Comparison of ENCODE assay signal across 8 cellular contexts in genomic region chr2:170928036-170928823, GRCh38. TPM values are rescaled to one million over a fixed set of nuclear protein-coding genes. Genes with fewer than 3 reads are reported as not detected.
A peak's percentile ranks its signal among the peaks of the same experiment; 100 is the strongest.
DNase-seq lines count a peak whose midpoint lies in the region; ATAC-seq and TF ChIP-seq lines count a peak whose summit lies in the region.

No MANE protein-coding gene starts in this region.

- H3K27me3 Mint-ChIP-seq in activated CD4-positive, alpha-beta T cell treated with anti-CD3 and anti-CD28 coated beads for 36 hours = no peaks in the 10 kb centered on the region
- H3K27me3 Mint-ChIP-seq in activated naive CD8-positive, alpha-beta T cell = no peaks in the 10 kb centered on the region

- peaks cover 30% of the 10 kb centered on the region for H3K4me1 Mint-ChIP-seq in activated CD4-positive, alpha-beta T cell treated with anti-CD3 and anti-CD28 coated beads for 36 hours
- peaks cover 36% of the 10 kb centered on the region for H3K4me1 Mint-ChIP-seq in activated naive CD8-positive, alpha-beta T cell (ENCODE audit: low read depth)

- H3K27ac ChIP-seq in iPS DF 6.9 (ENCODE audit: low read length) (no peak overlapping the region), skin epidermis (peak overlapping the region in 20 of 21 experiments; percentile 44 to 98 (median 92))

- H3K27me3 ChIP-seq in iPS DF 6.9 (ENCODE audit: control insufficient read depth, insufficient read depth, low read length) = no peaks in the 10 kb centered on the region

- intact Hi-C loops in activated CD4-positive, alpha-beta T cell treated with anti-CD3 and anti-CD28 coated beads for 36 hours (cut with DNase I, micrococcal nuclease) = loop anchor here (1.0 to 10.0 kb wide), 14 partner anchors 45 to 1499 kb away; partner anchors contain the start of genes CFAP210 (in 1 of the 2), DLX2 (in 1 of the 2), DYNC1I2 (in 1 of the 2) and ERICH2 (in 1 of the 2)

- TF ChIP-seq POLR2A in NB4 (IDR thresholded peaks at IDR 0.05; ENCODE audit: extremely low read depth, insufficient read length) = peak; percentile 25

- H3K27ac Mint-ChIP-seq in activated CD4-positive, alpha-beta T cell treated with anti-CD3 and anti-CD28 coated beads for 36 hours = peak overlapping the region; percentile 96
- H3K27ac Mint-ChIP-seq in activated naive CD8-positive, alpha-beta T cell = peak overlapping the region; percentile 93

- H3K36me3 Mint-ChIP-seq in activated CD4-positive, alpha-beta T cell treated with anti-CD3 and anti-CD28 coated beads for 36 hours (ENCODE audit: low read depth) = peaks cover 17% of the 10 kb centered on the region
- peaks cover 4% of the 10 kb centered on the region for H3K36me3 Mint-ChIP-seq in activated naive CD8-positive, alpha-beta T cell

- H3K36me3 ChIP-seq in iPS DF 6.9 (ENCODE audit: control insufficient read depth, insufficient read depth, low read length) = no peaks in the 10 kb centered on the region

- 0 out of 2 replicates have a peak, but pooled peaks cover 1% of the 10 kb centered on the region for H3K9me3 ChIP-seq in iPS DF 6.9 (ENCODE audit: control insufficient read depth, insufficient read depth, low read length)

- ATAC-seq in activated CD4-positive, alpha-beta T cell treated with anti-CD3 and anti-CD28 coated beads for 36 hours = no peak
- ATAC-seq in HG02852 (IDR thresholded peaks at IDR 0.05; ENCODE audit: unreplicated experiment) = no peak

- CTCF ChIA-PET in activated CD4-positive, alpha-beta T cell treated with anti-CD3 and anti-CD28 coated beads for 36 hours (lab: Charles Lee) = interaction anchor here (0.6 to 3.1 kb wide), 38 partner anchors 8 to 1255 kb away, joined by 3 to 16 read pairs (median 4); partner anchors contain the start of genes DCAF17, ERICH2, GAD1 and METTL8

- TF ChIP-seq CTCF in NB4 (IDR thresholded peaks at IDR 0.05; ENCODE audit: low read depth, low read length) = no peak

- H3K4me3 ChIP-seq in NB4 (ENCODE audit: low read depth, low read length) (peak overlapping the region; percentile 91), iPS DF 6.9 (ENCODE audit: low read length) (peak overlapping the region; percentile 5; the same call in 1 of the 2 replicates), skin epidermis (peak overlapping the region; percentile 19 to 99 (median 98))

- H3K4me1 ChIP-seq in iPS DF 6.9 (ENCODE audit: control insufficient read depth, insufficient read depth, low read length) = peaks cover 3% of the 10 kb centered on the region; the same call in 1 of the 2 replicates

- POLR2A ChIA-PET in activated CD4-positive, alpha-beta T cell treated with anti-CD3 and anti-CD28 coated beads for 36 hours (lab: Charles Lee) = interaction anchor here (0.7 to 2.7 kb wide), 2 partner anchors 10 to 505 kb away, joined by 3 to 17 read pairs; partner anchors contain the start of genes DCAF17 and METTL8

- H3K4me3 Mint-ChIP-seq in activated CD4-positive, alpha-beta T cell treated with anti-CD3 and anti-CD28 coated beads for 36 hours = peak overlapping the region; percentile 96
- peak overlapping the region; percentile 84 for H3K4me3 Mint-ChIP-seq in activated naive CD8-positive, alpha-beta T cell

- peaks cover 3% of the 10 kb centered on the region for H3K9me3 Mint-ChIP-seq in activated CD4-positive, alpha-beta T cell treated with anti-CD3 and anti-CD28 coated beads for 36 hours (ENCODE audit: low read depth)
- H3K9me3 Mint-ChIP-seq in activated naive CD8-positive, alpha-beta T cell (ENCODE audit: low read depth) = no peaks in the 10 kb centered on the region

- no CpG with 5 or more reads among the region's 17 CpGs for WGBS in iPS DF 6.9 (ENCODE audit: insufficient coverage, insufficient read length)

- peak; percentile 20 for DNase-seq in activated CD4-positive, alpha-beta T cell treated with anti-CD3 and anti-CD28 coated beads for 36 hours
- DNase-seq in activated CD4-positive, alpha-beta T cell treated with anti-CD3 and anti-CD28 coated beads, Interleukin-2, amount 50 U/mL, for 4 hours = no peak
- DNase-seq in NB4 (ENCODE audit: low read depth) (peak; percentile 87), iPS DF 6.9 (ENCODE audit: low read depth, low spot score) (no peak)
- no peak for DNase-seq in stimulated activated naive CD4-positive, alpha-beta T cell (lab: John Stamatoyannopoulos, UW)

RNA-seq across cellular contexts. Expression of gene GORASP2, which starts 0.8 kb away (rescaled TPM):
- total RNA-seq in activated CD4-positive, alpha-beta T cell treated with anti-CD3 and anti-CD28 coated beads for 36 hours = 10 to 100 TPM; 66.5 to 69.8 TPM

Comparison
In these comparisons a context has a peak if more than half of its experiments do, and no peak if none do; other contexts are left out.
1. DNase-seq: peak in activated CD4-positive, alpha-beta T cell treated with anti-CD3 and anti-CD28 coated beads for 36 hours (single experiment) and NB4 (single experiment); none in activated CD4-positive, alpha-beta T cell treated with anti-CD3 and anti-CD28 coated beads, Interleukin-2, amount 50 U/mL, for 4 hours (0 of 2), iPS DF 6.9 (single experiment) and stimulated activated naive CD4-positive, alpha-beta T cell (0 of 6).
2. H3K4me3 ChIP-seq: peak in every context shown above with its lines; median percentile 98 in skin epidermis; 91 in NB4; 5 in iPS DF 6.9.